ENCODE assay signal across 7 cellular contexts in genomic region chr19:3479177-3479818, GRCh38. TPM values are rescaled to one million over a fixed set of nuclear protein-coding genes. Genes with fewer than 3 reads are reported as not detected.
DNase-seq lines count a peak whose midpoint lies in the region; ATAC-seq and TF ChIP-seq lines count a peak whose summit lies in the region.
"Had no signal": no experiment of that assay in that cellular context is flagged by ENCODE, and none has a peak within 500 bp of the region (broad histone marks: within the 10 kb centered on the region; RNA-seq: fewer than 3 reads in every experiment).

No MANE protein-coding gene starts in this region.

- no peak overlapping the region for H3K4me3 ChIP-seq in HCT116 (replicated peaks in 1 of 2; ENCODE audit: low read depth in 1 of 2, low read length in 2 of 2)
- no peak overlapping the region for H3K4me3 ChIP-seq in adrenal gland

- no peak for TF ChIP-seq POLR2A in HCT116 (IDR thresholded peaks at IDR 0.05; ENCODE audit: borderline replicate concordance, extremely low read depth, insufficient read depth, insufficient read length)
- no peak for TF ChIP-seq POLR2A in adrenal gland (IDR thresholded peaks at IDR 0.05)

- H3K4me2 ChIP-seq in HCT116 (ENCODE audit: low read length): no peak overlapping the region

- H3K27me3 ChIP-seq in HCT116 (ENCODE audit: insufficient read depth, low read length): peaks cover 9% of the 10 kb centered on the region; the same call in 1 of the 2 replicates
- peaks cover 14% of the 10 kb centered on the region for H3K27me3 ChIP-seq in adrenal gland

- no peak overlapping the region for H3K9ac ChIP-seq in HCT116 (ENCODE audit: low read length)

- TF ChIP-seq CTCF in HCT116 (IDR thresholded peaks at IDR 0.05 in 2 of 3, conservative IDR thresholded peaks at IDR 0.05 in 1 of 3; ENCODE audit: borderline replicate concordance in 1 of 3, insufficient read depth in 1 of 3, low read depth in 2 of 3, low read length in 2 of 3) (no peak), adrenal gland (IDR thresholded peaks at IDR 0.05) (no peak)

- H3K36me3 ChIP-seq in HCT116 (ENCODE audit: control insufficient read depth in 1 of 2, insufficient read depth in 2 of 2, low read length in 2 of 2) (no peaks in the 10 kb centered on the region), adrenal gland (replicated peaks in 1 of 2) (no peaks in the 10 kb centered on the region)

- 24 to 36% (median 30%) methylated on average over 6 of the region's 6 CpGs for WGBS in adrenal gland, 4 donors

- intact Hi-C loops in HCT116 (cut with micrococcal nuclease): no loop called here
- intact Hi-C loops in adrenal gland (cut with DNase I): no loop called here

- H3K9me2 ChIP-seq in HCT116 (ENCODE audit: insufficient read depth): no peaks in the 10 kb centered on the region

- ATAC-seq in HCT116: peak; percentile 72
- ATAC-seq in T-helper 17 cell: peak; percentile 76
- ATAC-seq in memory B cell (ENCODE audit: low read depth): peak; percentile 85

- H3K4me3 Mint-ChIP-seq in T-helper 17 cell (peak overlapping the region; percentile 77), memory B cell (peak overlapping the region; percentile 14)

- H4K20me1 ChIP-seq in HCT116 (ENCODE audit: insufficient read depth): no peaks in the 10 kb centered on the region

- DNase-seq in HCT116 (ENCODE audit: low read depth, low spot score) (peak; percentile 27), T-helper 17 cell (peak in 1 of 3 donors; percentile 30), memory B cell (ENCODE audit: low spot score in 2 of 2) (peak; percentile 51 to 54), inferior parietal cortex (ENCODE audit: extremely low spot score) (no peak), GOT3 (lab: John Stamatoyannopoulos, UW) (no peak), adrenal gland (no peak)
- DNase-seq: NCI-H2171 treated with DMSO at 0.1 percent for 48 hours had no signal

- POLR2A ChIA-PET in HCT116 (lab: Charles Lee): interaction anchor here (0.5 to 0.6 kb wide), 2 partner anchors 156 to 1814 kb away, joined by 4 to 5 read pairs; no protein-coding TSS in a partner anchor

- H3K4me1 ChIP-seq in HCT116 (ENCODE audit: control insufficient read depth in 1 of 2, insufficient read depth in 2 of 2, low read length in 2 of 2): peaks cover 0 to 7% of the 10 kb centered on the region in 2 experiments; a peak in 2 of 4 replicates
- no peaks in the 10 kb centered on the region for H3K4me1 ChIP-seq in adrenal gland (replicated peaks in 1 of 2)

- no TSS peak for BruUV-seq in HCT116 (replicated peaks; lab: Mats Ljungman, UMichigan)

- H3K27me3 Mint-ChIP-seq in T-helper 17 cell (no peaks in the 10 kb centered on the region), memory B cell (peaks cover 17% of the 10 kb centered on the region)

- H3K27ac Mint-ChIP-seq in T-helper 17 cell: no peak overlapping the region
- no peak overlapping the region for H3K27ac Mint-ChIP-seq in memory B cell

- H3K36me3 Mint-ChIP-seq in T-helper 17 cell (ENCODE audit: low read depth) (no peaks in the 10 kb centered on the region), memory B cell (peaks cover 3% of the 10 kb centered on the region)

- H3K9me3 Mint-ChIP-seq in memory B cell: peaks cover 2% of the 10 kb centered on the region

- no peaks in the 10 kb centered on the region for H3K79me2 ChIP-seq in HCT116 (ENCODE audit: insufficient read depth, low read length)

- H3K9me3 ChIP-seq in HCT116 (ENCODE audit: control insufficient read depth in 1 of 2, insufficient read depth in 1 of 2, low read depth in 1 of 2, low read length in 2 of 2) (no peaks in the 10 kb centered on the region), T-helper 17 cell (ENCODE audit: control insufficient read depth, low read length, poor library complexity, severe bottlenecking) (no peaks in the 10 kb centered on the region), adrenal gland (replicated peaks in 1 of 3) (no peaks in the 10 kb centered on the region)

- no peak for TF ChIP-seq RAD21 in HCT116 (IDR thresholded peaks at IDR 0.05; ENCODE audit: low read depth)

- RAD21 ChIA-PET in HCT116 (lab: Charles Lee; ENCODE audit: low non-redundant PET in 1 of 2, low total read pairs in 2 of 2, uncharacterized antibody in 2 of 2, unreplicated experiment in 2 of 2): no interaction called here

- H2AFZ ChIP-seq in HCT116 (ENCODE audit: low read depth, low read length, poor library complexity, severe bottlenecking): no peak overlapping the region

- H3K4me1 Mint-ChIP-seq in T-helper 17 cell: peaks cover 7% of the 10 kb centered on the region
- peaks cover 19% of the 10 kb centered on the region for H3K4me1 Mint-ChIP-seq in memory B cell

- CTCF ChIA-PET in HCT116 (lab: Charles Lee): interaction anchor here (0.9 to 1.0 kb wide), 2 partner anchors 153 to 174 kb away, joined by 3 to 5 read pairs; no protein-coding TSS in a partner anchor

- H3K27ac ChIP-seq in HCT116 (ENCODE audit: low read depth, low read length) (no peak overlapping the region), adrenal gland (no peak overlapping the region)

TF ChIP-seq in HCT116, 20 proteins besides CTCF, POLR2A, EP300 and RAD21:
- TF ChIP-seq CEBPB (IDR thresholded peaks at IDR 0.05; ENCODE audit: low read depth): no peak
- no peak for TF ChIP-seq EGR1 (IDR thresholded peaks at IDR 0.05; ENCODE audit: low read depth)
- no peak for TF ChIP-seq MAX (IDR thresholded peaks at IDR 0.05)
- no peak for TF ChIP-seq JUND (IDR thresholded peaks at IDR 0.05)
- no peak for TF ChIP-seq ZBTB33 (IDR thresholded peaks at IDR 0.05; ENCODE audit: extremely low read depth, insufficient replicate concordance, low read length)
- TF ChIP-seq SP1 (IDR thresholded peaks at IDR 0.05; ENCODE audit: low read depth): no peak
- TF ChIP-seq TCF7L2 (IDR thresholded peaks at IDR 0.05; ENCODE audit: borderline replicate concordance, extremely low read depth, insufficient read depth, insufficient read length): no peak

RNA-seq across cellular contexts. Expression of gene SMIM24, which starts 1.0 kb away (rescaled TPM):
- total RNA-seq in HCT116 (2021; ENCODE audit: unreplicated experiment) (not detected), T-helper 17 cell (not detected), adrenal gland (under 1 TPM in 1 of 8 donors, not detected in 7; 0.36 TPM)
- polyA plus RNA-seq in HCT116 (2012): 0.10 and 0.12 TPM in 2 replicates
- under 1 TPM in 1 of 3 donors, not detected in 2; 0.48 TPM for polyA plus RNA-seq in adrenal gland

RNA-seq across cellular contexts. Expression of gene SMIM44, which starts 3.9 kb away (rescaled TPM):
- total RNA-seq in HCT116 (2021; ENCODE audit: unreplicated experiment) (not detected), T-helper 17 cell (not detected), adrenal gland (not detected)
- not detected in 2 replicates for polyA plus RNA-seq in HCT116 (2012)
- polyA plus RNA-seq in adrenal gland: not detected

RNA-seq across cellular contexts. Expression of gene DOHH, which starts 21.2 kb away (rescaled TPM):
- 20.9 TPM for total RNA-seq in HCT116 (2021; ENCODE audit: unreplicated experiment)
- 15.9 and 20.8 TPM in 2 replicates for polyA plus RNA-seq in HCT116 (2012)
- 1 to 10 TPM; 4.1 to 5.2 TPM for total RNA-seq in T-helper 17 cell
- 10 to 100 TPM in 7 of 8 donors, 1 to 10 TPM in 1; 9.4 to 22.8 (median 14.0) TPM for total RNA-seq in adrenal gland
- 10 to 100 TPM in 2 of 3 donors, under 1 TPM in 1; 0.92 to 19.1 (median 13.5) TPM for polyA plus RNA-seq in adrenal gland

RNA-seq across cellular contexts. Expression of gene FZR1, which starts 26.8 kb away (rescaled TPM):
- total RNA-seq in HCT116 (2021; ENCODE audit: unreplicated experiment) (60.3 TPM), T-helper 17 cell (10 to 100 TPM; 95.0 to 96.6 TPM), adrenal gland (10 to 100 TPM; 17.9 to 85.0 (median 41.7) TPM)
- polyA plus RNA-seq in HCT116 (2012): 64.5 and 76.2 TPM in 2 replicates
- polyA plus RNA-seq in adrenal gland: 10 to 100 TPM; 24.4 to 59.1 (median 26.4) TPM

RNA-seq across cellular contexts. Expression of gene TEKTIP1, which starts 59.7 kb away (rescaled TPM):
- total RNA-seq in HCT116 (2021; ENCODE audit: unreplicated experiment) (1.2 TPM), T-helper 17 cell (1 to 10 TPM; 5.0 to 8.4 TPM), adrenal gland (1 to 10 TPM in 2 of 8 donors, under 1 TPM in 2, not detected in 4; 0.68 to 3.6 (median 1.1) TPM)
- polyA plus RNA-seq in HCT116 (2012): 1.1 and 1.9 TPM in 2 replicates
- polyA plus RNA-seq in adrenal gland: 1 to 10 TPM in 2 of 3 donors, not detected in 1; 1.1 to 3.5 TPM

Comparison
In these comparisons a context has a peak if more than half of its experiments do, and no peak if none do; other contexts are left out.
1. DNase-seq: peak in HCT116 (single experiment) and memory B cell (2 of 2); none in inferior parietal cortex (single experiment), GOT3 (single experiment) and adrenal gland (0 of 7).
2. Peak in every context shown above with its lines, with median percentiles within 50 percentile points of each other: ATAC-seq.